In the genomic region with DNA sequence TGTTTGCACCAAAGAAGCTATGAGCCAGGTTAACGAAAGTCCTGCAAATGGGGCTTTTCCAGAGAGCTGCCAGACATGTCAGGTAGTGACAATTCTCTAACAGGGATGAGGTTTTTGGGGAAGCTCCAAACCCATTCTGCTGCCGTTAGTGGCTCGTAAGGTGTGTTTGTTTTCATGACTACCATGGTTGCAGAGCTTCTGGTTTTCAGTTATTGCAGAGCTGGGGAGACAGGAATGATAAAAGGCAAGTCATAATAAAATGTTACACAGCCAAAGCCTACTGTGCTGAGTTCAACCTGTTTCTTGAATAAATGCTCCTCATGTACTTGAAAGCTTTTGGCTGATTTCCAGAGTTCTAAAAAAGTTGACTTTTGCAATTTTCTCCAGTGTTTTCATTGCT, we compare ENCODE assay signal across 1 cellular context.
TF ChIP-seq lines count a peak whose summit lies in the region.

No MANE protein-coding gene starts in this region.

TF ChIP-seq in GM12878, 131 proteins besides CTCF, POLR2A, EP300 and RAD21:
- TF ChIP-seq, protein P1, sequence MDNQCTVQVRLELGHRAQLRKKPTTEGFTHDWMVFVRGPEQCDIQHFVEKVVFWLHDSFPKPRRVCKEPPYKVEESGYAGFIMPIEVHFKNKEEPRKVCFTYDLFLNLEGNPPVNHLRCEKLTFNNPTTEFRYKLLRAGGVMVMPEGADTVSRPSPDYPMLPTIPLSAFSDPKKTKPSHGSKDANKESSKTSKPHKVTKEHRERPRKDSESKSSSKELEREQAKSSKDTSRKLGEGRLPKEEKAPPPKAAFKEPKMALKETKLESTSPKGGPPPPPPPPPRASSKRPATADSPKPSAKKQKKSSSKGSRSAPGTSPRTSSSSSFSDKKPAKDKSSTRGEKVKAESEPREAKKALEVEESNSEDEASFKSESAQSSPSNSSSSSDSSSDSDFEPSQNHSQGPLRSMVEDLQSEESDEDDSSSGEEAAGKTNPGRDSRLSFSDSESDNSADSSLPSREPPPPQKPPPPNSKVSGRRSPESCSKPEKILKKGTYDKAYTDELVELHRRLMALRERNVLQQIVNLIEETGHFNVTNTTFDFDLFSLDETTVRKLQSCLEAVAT (IDR thresholded peaks at IDR 0.05) = no peak
- peak; percentile 32; the same call in 1 of the 2 replicates for TF ChIP-seq NFIC (IDR thresholded peaks at IDR 0.05; ENCODE audit: low read depth, low read length)
- 0 out of 2 replicates have a peak, but pooled peaks have one; percentile 12 for TF ChIP-seq FOXM1 (IDR thresholded peaks at IDR 0.05; ENCODE audit: low read depth, low read length)
- TF ChIP-seq STAT1 (conservative IDR thresholded peaks at IDR 0.05) = no peak
- TF ChIP-seq WRNIP1 (IDR thresholded peaks at IDR 0.05; ENCODE audit: borderline replicate concordance, low read depth, low read length) = no peak
- TF ChIP-seq, protein P2, sequence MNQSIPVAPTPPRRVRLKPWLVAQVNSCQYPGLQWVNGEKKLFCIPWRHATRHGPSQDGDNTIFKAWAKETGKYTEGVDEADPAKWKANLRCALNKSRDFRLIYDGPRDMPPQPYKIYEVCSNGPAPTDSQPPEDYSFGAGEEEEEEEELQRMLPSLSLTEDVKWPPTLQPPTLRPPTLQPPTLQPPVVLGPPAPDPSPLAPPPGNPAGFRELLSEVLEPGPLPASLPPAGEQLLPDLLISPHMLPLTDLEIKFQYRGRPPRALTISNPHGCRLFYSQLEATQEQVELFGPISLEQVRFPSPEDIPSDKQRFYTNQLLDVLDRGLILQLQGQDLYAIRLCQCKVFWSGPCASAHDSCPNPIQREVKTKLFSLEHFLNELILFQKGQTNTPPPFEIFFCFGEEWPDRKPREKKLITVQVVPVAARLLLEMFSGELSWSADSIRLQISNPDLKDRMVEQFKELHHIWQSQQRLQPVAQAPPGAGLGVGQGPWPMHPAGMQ (IDR thresholded peaks at IDR 0.05; ENCODE audit: borderline replicate concordance) = no peak
- TF ChIP-seq, protein P3, sequence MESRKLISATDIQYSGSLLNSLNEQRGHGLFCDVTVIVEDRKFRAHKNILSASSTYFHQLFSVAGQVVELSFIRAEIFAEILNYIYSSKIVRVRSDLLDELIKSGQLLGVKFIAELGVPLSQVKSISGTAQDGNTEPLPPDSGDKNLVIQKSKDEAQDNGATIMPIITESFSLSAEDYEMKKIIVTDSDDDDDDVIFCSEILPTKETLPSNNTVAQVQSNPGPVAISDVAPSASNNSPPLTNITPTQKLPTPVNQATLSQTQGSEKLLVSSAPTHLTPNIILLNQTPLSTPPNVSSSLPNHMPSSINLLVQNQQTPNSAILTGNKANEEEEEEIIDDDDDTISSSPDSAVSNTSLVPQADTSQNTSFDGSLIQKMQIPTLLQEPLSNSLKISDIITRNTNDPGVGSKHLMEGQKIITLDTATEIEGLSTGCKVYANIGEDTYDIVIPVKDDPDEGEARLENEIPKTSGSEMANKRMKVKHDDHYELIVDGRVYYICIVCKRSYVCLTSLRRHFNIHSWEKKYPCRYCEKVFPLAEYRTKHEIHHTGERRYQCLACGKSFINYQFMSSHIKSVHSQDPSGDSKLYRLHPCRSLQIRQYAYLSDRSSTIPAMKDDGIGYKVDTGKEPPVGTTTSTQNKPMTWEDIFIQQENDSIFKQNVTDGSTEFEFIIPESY (IDR thresholded peaks at IDR 0.05) = 0 out of 2 replicates have a peak, but pooled peaks have one; percentile 3
- 0 out of 2 replicates have a peak, but pooled peaks have one; percentile 12 for TF ChIP-seq EED (IDR thresholded peaks at IDR 0.05; ENCODE audit: low read depth)
